In the genomic region with DNA sequence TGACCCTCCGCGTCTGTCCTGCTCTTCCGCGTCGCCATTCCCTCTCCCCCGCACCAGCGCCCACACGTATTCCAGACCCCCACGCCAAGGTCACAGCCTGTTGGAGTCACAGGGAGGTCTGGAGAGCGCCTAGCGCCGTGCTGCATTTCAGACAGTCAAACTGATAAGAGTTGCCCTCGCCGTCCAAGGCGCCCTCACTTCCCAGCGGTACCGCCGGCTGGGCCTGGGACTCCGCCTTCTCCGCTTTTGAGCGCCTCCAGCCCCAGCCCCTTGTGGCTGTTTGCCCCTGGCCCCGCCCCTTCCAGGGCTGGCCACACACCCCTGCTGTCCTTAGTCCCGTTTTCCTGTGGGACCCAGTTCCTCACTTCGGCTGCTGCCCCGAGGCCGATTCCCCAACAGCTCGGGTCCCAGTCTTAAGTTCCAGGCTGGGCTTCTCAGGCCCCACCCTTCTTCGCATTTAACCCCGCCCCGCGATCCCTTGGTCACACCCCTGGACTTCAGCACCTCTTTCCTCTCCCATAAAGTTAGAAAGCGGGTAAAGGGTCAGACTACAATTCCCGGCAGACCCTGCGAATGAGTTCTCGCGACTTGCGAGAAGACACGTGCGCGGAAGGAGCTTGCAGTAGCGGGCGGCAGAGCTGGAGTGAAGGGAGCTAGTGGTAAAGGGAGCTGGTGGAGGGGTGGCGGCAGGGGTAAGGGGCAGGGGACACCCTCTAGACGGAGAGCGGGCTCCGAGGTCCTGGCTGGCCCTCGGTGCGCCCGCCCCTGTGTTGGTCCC, we compare ENCODE assay signal across 1 cellular context.
A peak's percentile ranks its signal among the peaks of the same experiment; 100 is the strongest.
TF ChIP-seq lines count a peak whose summit lies in the region.

A gene (plus strand): TSS at position 612 of the 778 bp plus-strand sequence. CDS start 1,085 bp downstream, outside the sequence.

TF ChIP-seq in K562, 482 proteins besides CTCF, POLR2A, EP300 and RAD21 (continued from another document and continues in another):
- TF ChIP-seq EGR1 (conservative IDR thresholded peaks at IDR 0.05) (peak; percentile 81), POLR3A (IDR thresholded peaks at IDR 0.05; ENCODE audit: borderline replicate concordance, extremely low read depth, insufficient read depth, insufficient read length) (no peak), CHD2 (IDR thresholded peaks at IDR 0.05; ENCODE audit: low read depth, low read length) (peak; percentile 98), HNRNPK (IDR thresholded peaks at IDR 0.05; ENCODE audit: low read depth, low read length, poor library complexity, severe bottlenecking) (no peak), EWSR1 (IDR thresholded peaks at IDR 0.05; ENCODE audit: borderline replicate concordance, low read depth, partially characterized antibody) (no peak), OTX1 (CRISPR knock-in tag; IDR thresholded peaks at IDR 0.05) (no peak), ZFX (CRISPR knock-in tag; IDR thresholded peaks at IDR 0.05) (peak; percentile 65), MEF2A (IDR thresholded peaks at IDR 0.05; ENCODE audit: control insufficient read depth, low read depth, low read length) (no peak), SMAD2 (IDR thresholded peaks at IDR 0.05; ENCODE audit: low read depth, low read length) (no peak), MXI1 (IDR thresholded peaks at IDR 0.05; ENCODE audit: low read depth, low read length) (0 out of 2 replicates have a peak, but pooled peaks have one; percentile 14), SIX5 (IDR thresholded peaks at IDR 0.05; ENCODE audit: borderline replicate concordance in 1 of 2, insufficient read depth in 1 of 2, low read depth in 1 of 2, low read length in 2 of 2) (peak; percentile 71 to 76), EP400 (IDR thresholded peaks at IDR 0.05) (peak; percentile 86), ZNF583 (CRISPR knock-in tag; IDR thresholded peaks at IDR 0.05) (no peak), POLR2B (IDR thresholded peaks at IDR 0.05; ENCODE audit: low read depth, partially characterized antibody) (peak; percentile 74), BHLHE40 (IDR thresholded peaks at IDR 0.05; ENCODE audit: low read length) (peak; percentile 74), CBX2 (IDR thresholded peaks at IDR 0.05; ENCODE audit: insufficient read depth, low read length, poor library complexity, severe bottlenecking) (no peak), ZNF263 (CRISPR knock-in tag; IDR thresholded peaks at IDR 0.05; ENCODE audit: borderline replicate concordance) (peak; percentile 51; the same call in 1 of the 2 replicates), NRF1 (conservative IDR thresholded peaks at IDR 0.05 in 1 of 2, IDR thresholded peaks at IDR 0.05 in 1 of 2) (peak; percentile 69 to 70), NFIX (CRISPR knock-in tag; IDR thresholded peaks at IDR 0.05; ENCODE audit: low read depth) (no peak), ZNF174 (CRISPR knock-in tag; IDR thresholded peaks at IDR 0.05) (no peak), SIN3A (IDR thresholded peaks at IDR 0.05; ENCODE audit: borderline replicate concordance in 2 of 2, control insufficient read depth in 1 of 2, low read depth in 2 of 2, low read length in 2 of 2) (peak in 1 of 2 experiments; percentile 84; a peak in 1 of 4 replicates), SAFB2 (IDR thresholded peaks at IDR 0.05; ENCODE audit: borderline replicate concordance, low read depth, low read length, severe bottlenecking) (no peak), SP1 (CRISPR knock-in tag; IDR thresholded peaks at IDR 0.05) (peak; percentile 84), ADNP (tag; IDR thresholded peaks at IDR 0.05) (no peak), YY1 (IDR thresholded peaks at IDR 0.05; ENCODE audit: borderline replicate concordance in 1 of 3, control insufficient read depth in 1 of 3, extremely low read depth in 1 of 3, insufficient read depth in 3 of 3, insufficient read length in 1 of 3, insufficient replicate concordance in 2 of 3, low read depth in 1 of 3, low read length in 2 of 3) (no peak), NCOA6 (IDR thresholded peaks at IDR 0.05) (0 out of 2 replicates have a peak, but pooled peaks have one; percentile 56), ZNF766 (CRISPR knock-in tag; conservative IDR thresholded peaks at IDR 0.05) (peak; percentile 50; the same call in 1 of the 2 replicates), RHOXF2B (CRISPR knock-in tag; conservative IDR thresholded peaks at IDR 0.05) (no peak), KHSRP (IDR thresholded peaks at IDR 0.05) (no peak), TEAD4 (IDR thresholded peaks at IDR 0.05; ENCODE audit: low read length) (no peak), TEAD4 (CRISPR knock-in tag; IDR thresholded peaks at IDR 0.05; ENCODE audit: borderline replicate concordance) (no peak), COPS2 (conservative IDR thresholded peaks at IDR 0.05) (no peak), TAF9B (IDR thresholded peaks at IDR 0.05; ENCODE audit: partially characterized antibody) (peak; percentile 52), U2AF2 (optimal IDR thresholded peaks at IDR 0.05; ENCODE audit: low read depth, low read length) (no peak), HIVEP1 (CRISPR knock-in tag; IDR thresholded peaks at IDR 0.05) (no peak), ZNF586 (CRISPR knock-in tag; conservative IDR thresholded peaks at IDR 0.05) (no peak), CSDE1 (IDR thresholded peaks at IDR 0.05) (0 out of 4 replicates have a peak, but pooled peaks of 1 of the 2 experiments have one; percentile 26), FOS (IDR thresholded peaks at IDR 0.05; ENCODE audit: extremely low read depth, insufficient read length) (no peak), BRF1 (IDR thresholded peaks at IDR 0.05; ENCODE audit: borderline replicate concordance, extremely low read depth, insufficient read length) (no peak), SNIP1 (IDR thresholded peaks at IDR 0.05; ENCODE audit: low read depth) (no peak; the same call in 1 of the 2 replicates), ZNF436 (CRISPR knock-in tag; IDR thresholded peaks at IDR 0.05) (no peak), ARNT (IDR thresholded peaks at IDR 0.05) (no peak), ZNF696 (CRISPR knock-in tag; conservative IDR thresholded peaks at IDR 0.05) (no peak), SMAD1 (IDR thresholded peaks at IDR 0.05; ENCODE audit: low read depth, low read length, partially characterized antibody) (peak; percentile 10), MIER1 (IDR thresholded peaks at IDR 0.05; ENCODE audit: low read depth) (no peak), ZNF143 (CRISPR knock-in tag; IDR thresholded peaks at IDR 0.05) (peak; percentile 89), MTA3 (IDR thresholded peaks at IDR 0.05; ENCODE audit: borderline replicate concordance) (peak; percentile 71), ERF (CRISPR knock-in tag; IDR thresholded peaks at IDR 0.05) (no peak), SNRNP70 (optimal IDR thresholded peaks at IDR 0.05; ENCODE audit: low read depth, low read length) (no peak)
- TF ChIP-seq, protein P1, sequence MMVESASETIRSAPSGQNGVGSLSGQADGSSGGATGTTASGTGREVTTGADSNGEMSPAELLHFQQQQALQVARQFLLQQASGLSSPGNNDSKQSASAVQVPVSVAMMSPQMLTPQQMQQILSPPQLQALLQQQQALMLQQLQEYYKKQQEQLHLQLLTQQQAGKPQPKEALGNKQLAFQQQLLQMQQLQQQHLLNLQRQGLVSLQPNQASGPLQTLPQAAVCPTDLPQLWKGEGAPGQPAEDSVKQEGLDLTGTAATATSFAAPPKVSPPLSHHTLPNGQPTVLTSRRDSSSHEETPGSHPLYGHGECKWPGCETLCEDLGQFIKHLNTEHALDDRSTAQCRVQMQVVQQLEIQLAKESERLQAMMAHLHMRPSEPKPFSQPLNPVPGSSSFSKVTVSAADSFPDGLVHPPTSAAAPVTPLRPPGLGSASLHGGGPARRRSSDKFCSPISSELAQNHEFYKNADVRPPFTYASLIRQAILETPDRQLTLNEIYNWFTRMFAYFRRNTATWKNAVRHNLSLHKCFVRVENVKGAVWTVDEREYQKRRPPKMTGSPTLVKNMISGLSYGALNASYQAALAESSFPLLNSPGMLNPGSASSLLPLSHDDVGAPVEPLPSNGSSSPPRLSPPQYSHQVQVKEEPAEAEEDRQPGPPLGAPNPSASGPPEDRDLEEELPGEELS (CRISPR knock-in tag; IDR thresholded peaks at IDR 0.05; ENCODE audit: borderline replicate concordance), result 0 out of 2 replicates have a peak, but pooled peaks have one; percentile 46
- TF ChIP-seq, protein P2, sequence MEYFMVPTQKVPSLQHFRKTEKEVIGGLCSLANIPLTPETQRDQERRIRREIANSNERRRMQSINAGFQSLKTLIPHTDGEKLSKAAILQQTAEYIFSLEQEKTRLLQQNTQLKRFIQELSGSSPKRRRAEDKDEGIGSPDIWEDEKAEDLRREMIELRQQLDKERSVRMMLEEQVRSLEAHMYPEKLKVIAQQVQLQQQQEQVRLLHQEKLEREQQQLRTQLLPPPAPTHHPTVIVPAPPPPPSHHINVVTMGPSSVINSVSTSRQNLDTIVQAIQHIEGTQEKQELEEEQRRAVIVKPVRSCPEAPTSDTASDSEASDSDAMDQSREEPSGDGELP (CRISPR knock-in tag; IDR thresholded peaks at IDR 0.05; ENCODE audit: borderline replicate concordance), result peak; percentile 85
- TF ChIP-seq, protein P3, sequence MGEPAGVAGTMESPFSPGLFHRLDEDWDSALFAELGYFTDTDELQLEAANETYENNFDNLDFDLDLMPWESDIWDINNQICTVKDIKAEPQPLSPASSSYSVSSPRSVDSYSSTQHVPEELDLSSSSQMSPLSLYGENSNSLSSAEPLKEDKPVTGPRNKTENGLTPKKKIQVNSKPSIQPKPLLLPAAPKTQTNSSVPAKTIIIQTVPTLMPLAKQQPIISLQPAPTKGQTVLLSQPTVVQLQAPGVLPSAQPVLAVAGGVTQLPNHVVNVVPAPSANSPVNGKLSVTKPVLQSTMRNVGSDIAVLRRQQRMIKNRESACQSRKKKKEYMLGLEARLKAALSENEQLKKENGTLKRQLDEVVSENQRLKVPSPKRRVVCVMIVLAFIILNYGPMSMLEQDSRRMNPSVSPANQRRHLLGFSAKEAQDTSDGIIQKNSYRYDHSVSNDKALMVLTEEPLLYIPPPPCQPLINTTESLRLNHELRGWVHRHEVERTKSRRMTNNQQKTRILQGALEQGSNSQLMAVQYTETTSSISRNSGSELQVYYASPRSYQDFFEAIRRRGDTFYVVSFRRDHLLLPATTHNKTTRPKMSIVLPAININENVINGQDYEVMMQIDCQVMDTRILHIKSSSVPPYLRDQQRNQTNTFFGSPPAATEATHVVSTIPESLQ (CRISPR knock-in tag; IDR thresholded peaks at IDR 0.05), result no peak
- TF ChIP-seq, protein P4, sequence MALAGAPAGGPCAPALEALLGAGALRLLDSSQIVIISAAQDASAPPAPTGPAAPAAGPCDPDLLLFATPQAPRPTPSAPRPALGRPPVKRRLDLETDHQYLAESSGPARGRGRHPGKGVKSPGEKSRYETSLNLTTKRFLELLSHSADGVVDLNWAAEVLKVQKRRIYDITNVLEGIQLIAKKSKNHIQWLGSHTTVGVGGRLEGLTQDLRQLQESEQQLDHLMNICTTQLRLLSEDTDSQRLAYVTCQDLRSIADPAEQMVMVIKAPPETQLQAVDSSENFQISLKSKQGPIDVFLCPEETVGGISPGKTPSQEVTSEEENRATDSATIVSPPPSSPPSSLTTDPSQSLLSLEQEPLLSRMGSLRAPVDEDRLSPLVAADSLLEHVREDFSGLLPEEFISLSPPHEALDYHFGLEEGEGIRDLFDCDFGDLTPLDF (CRISPR knock-in tag; IDR thresholded peaks at IDR 0.05), result no peak
- TF ChIP-seq, protein P5, sequence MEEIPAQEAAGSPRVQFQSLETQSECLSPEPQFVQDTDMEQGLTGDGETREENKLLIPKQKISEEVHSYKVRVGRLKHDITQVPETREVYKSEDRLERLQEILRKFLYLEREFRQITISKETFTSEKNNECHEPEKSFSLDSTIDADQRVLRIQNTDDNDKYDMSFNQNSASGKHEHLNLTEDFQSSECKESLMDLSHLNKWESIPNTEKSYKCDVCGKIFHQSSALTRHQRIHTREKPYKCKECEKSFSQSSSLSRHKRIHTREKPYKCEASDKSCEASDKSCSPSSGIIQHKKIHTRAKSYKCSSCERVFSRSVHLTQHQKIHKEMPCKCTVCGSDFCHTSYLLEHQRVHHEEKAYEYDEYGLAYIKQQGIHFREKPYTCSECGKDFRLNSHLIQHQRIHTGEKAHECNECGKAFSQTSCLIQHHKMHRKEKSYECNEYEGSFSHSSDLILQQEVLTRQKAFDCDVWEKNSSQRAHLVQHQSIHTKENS (CRISPR knock-in tag; IDR thresholded peaks at IDR 0.05), result no peak
- TF ChIP-seq, protein P6, sequence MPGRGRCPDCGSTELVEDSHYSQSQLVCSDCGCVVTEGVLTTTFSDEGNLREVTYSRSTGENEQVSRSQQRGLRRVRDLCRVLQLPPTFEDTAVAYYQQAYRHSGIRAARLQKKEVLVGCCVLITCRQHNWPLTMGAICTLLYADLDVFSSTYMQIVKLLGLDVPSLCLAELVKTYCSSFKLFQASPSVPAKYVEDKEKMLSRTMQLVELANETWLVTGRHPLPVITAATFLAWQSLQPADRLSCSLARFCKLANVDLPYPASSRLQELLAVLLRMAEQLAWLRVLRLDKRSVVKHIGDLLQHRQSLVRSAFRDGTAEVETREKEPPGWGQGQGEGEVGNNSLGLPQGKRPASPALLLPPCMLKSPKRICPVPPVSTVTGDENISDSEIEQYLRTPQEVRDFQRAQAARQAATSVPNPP (IDR thresholded peaks at IDR 0.05; ENCODE audit: borderline replicate concordance, insufficient read depth, insufficient read length), result no peak
- TF ChIP-seq, protein P7, sequence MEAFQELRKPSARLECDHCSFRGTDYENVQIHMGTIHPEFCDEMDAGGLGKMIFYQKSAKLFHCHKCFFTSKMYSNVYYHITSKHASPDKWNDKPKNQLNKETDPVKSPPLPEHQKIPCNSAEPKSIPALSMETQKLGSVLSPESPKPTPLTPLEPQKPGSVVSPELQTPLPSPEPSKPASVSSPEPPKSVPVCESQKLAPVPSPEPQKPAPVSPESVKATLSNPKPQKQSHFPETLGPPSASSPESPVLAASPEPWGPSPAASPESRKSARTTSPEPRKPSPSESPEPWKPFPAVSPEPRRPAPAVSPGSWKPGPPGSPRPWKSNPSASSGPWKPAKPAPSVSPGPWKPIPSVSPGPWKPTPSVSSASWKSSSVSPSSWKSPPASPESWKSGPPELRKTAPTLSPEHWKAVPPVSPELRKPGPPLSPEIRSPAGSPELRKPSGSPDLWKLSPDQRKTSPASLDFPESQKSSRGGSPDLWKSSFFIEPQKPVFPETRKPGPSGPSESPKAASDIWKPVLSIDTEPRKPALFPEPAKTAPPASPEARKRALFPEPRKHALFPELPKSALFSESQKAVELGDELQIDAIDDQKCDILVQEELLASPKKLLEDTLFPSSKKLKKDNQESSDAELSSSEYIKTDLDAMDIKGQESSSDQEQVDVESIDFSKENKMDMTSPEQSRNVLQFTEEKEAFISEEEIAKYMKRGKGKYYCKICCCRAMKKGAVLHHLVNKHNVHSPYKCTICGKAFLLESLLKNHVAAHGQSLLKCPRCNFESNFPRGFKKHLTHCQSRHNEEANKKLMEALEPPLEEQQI (IDR thresholded peaks at IDR 0.05), result no peak
- TF ChIP-seq, protein P8, sequence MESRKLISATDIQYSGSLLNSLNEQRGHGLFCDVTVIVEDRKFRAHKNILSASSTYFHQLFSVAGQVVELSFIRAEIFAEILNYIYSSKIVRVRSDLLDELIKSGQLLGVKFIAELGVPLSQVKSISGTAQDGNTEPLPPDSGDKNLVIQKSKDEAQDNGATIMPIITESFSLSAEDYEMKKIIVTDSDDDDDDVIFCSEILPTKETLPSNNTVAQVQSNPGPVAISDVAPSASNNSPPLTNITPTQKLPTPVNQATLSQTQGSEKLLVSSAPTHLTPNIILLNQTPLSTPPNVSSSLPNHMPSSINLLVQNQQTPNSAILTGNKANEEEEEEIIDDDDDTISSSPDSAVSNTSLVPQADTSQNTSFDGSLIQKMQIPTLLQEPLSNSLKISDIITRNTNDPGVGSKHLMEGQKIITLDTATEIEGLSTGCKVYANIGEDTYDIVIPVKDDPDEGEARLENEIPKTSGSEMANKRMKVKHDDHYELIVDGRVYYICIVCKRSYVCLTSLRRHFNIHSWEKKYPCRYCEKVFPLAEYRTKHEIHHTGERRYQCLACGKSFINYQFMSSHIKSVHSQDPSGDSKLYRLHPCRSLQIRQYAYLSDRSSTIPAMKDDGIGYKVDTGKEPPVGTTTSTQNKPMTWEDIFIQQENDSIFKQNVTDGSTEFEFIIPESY (CRISPR knock-in tag; IDR thresholded peaks at IDR 0.05), result peak; percentile 35; the same call in 1 of the 2 replicates
